Comparison of ENCODE assay signal across 1 cellular context in the genomic region with DNA sequence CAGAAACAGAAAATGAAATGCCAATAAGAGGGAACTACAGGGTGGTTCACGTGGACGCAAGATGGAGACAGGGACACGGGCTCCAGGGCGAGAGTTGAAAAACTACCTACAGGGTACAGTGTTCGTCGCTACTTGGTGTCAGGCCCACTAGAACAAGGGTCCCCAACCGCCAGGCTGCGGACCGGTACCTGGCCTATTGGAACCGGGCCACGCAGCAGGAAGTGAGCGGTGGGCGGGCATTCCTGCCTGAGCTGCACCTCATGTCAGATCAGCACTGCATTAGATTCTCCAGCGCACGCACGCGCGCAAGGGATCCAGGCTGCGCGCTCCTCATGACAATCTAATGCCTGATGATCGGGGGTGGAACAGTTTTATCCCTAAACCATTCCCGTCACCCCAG.
TF ChIP-seq lines count a peak whose summit lies in the region.

No MANE protein-coding gene starts in this region.

TF ChIP-seq in GM12878, 131 proteins besides CTCF, POLR2A, EP300 and RAD21 (continued from another document):
- TF ChIP-seq, protein P1, sequence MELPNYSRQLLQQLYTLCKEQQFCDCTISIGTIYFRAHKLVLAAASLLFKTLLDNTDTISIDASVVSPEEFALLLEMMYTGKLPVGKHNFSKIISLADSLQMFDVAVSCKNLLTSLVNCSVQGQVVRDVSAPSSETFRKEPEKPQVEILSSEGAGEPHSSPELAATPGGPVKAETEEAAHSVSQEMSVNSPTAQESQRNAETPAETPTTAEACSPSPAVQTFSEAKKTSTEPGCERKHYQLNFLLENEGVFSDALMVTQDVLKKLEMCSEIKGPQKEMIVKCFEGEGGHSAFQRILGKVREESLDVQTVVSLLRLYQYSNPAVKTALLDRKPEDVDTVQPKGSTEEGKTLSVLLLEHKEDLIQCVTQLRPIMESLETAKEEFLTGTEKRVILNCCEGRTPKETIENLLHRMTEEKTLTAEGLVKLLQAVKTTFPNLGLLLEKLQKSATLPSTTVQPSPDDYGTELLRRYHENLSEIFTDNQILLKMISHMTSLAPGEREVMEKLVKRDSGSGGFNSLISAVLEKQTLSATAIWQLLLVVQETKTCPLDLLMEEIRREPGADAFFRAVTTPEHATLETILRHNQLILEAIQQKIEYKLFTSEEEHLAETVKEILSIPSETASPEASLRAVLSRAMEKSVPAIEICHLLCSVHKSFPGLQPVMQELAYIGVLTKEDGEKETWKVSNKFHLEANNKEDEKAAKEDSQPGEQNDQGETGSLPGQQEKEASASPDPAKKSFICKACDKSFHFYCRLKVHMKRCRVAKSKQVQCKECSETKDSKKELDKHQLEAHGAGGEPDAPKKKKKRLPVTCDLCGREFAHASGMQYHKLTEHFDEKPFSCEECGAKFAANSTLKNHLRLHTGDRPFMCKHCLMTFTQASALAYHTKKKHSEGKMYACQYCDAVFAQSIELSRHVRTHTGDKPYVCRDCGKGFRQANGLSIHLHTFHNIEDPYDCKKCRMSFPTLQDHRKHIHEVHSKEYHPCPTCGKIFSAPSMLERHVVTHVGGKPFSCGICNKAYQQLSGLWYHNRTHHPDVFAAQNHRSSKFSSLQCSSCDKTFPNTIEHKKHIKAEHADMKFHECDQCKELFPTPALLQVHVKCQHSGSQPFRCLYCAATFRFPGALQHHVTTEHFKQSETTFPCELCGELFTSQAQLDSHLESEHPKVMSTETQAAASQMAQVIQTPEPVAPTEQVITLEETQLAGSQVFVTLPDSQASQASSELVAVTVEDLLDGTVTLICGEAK (IDR thresholded peaks at IDR 0.05; ENCODE audit: borderline replicate concordance), result no peak
- TF ChIP-seq JUND (IDR thresholded peaks at IDR 0.05; ENCODE audit: low read depth, low read length), result no peak
- TF ChIP-seq, protein P2, sequence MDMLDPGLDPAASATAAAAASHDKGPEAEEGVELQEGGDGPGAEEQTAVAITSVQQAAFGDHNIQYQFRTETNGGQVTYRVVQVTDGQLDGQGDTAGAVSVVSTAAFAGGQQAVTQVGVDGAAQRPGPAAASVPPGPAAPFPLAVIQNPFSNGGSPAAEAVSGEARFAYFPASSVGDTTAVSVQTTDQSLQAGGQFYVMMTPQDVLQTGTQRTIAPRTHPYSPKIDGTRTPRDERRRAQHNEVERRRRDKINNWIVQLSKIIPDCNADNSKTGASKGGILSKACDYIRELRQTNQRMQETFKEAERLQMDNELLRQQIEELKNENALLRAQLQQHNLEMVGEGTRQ (IDR thresholded peaks at IDR 0.05; ENCODE audit: borderline replicate concordance, low read depth, low read length), result no peak
